In genomic region chr6:24493945-24494725, GRCh38 we compare ENCODE assay signal across 8 cellular contexts. TPM values are rescaled to one million over a fixed set of nuclear protein-coding genes. Genes with fewer than 3 reads are reported as not detected.
DNase-seq lines count a peak whose midpoint lies in the region; ATAC-seq and TF ChIP-seq lines count a peak whose summit lies in the region.

No MANE protein-coding gene starts in this region.

- DNase-seq in HL-60 (ENCODE audit: low read depth in 1 of 2, low spot score in 1 of 2) (no peak), chondrocyte (ENCODE audit: low spot score) (no peak), hippocampal formation (lab: John Stamatoyannopoulos, UW) (no peak), KBM-7 (no peak), NCI-H524 (lab: John Stamatoyannopoulos, UW) (no peak)
- DNase-seq in stimulated activated CD4-positive, alpha-beta T cell treated with anti-CD3 and anti-CD28 coated beads, Interleukin-4, amount 100 ng/mL, for 4 hours: no peak

- in situ Hi-C loops in KBM-7 (cut with MboI; ENCODE audit: low pct_unique_long_range_greater_than_20kb, low sequenced_read_pairs): no loop called here

- H3K27me3 ChIP-seq in HL-60 (ENCODE audit: insufficient read depth, poor library complexity, severe bottlenecking): peaks cover 7% of the 10 kb centered on the region

- peak overlapping the region; percentile 75 for H3K4me3 Mint-ChIP-seq in chondrocyte (ENCODE audit: unreplicated experiment)
- H3K4me3 Mint-ChIP-seq in nephron: peak overlapping the region; percentile 81 to 86 (median 84)

- H3K36me3 Mint-ChIP-seq in chondrocyte (ENCODE audit: low read depth) (peaks cover 8% of the 10 kb centered on the region), nephron (ENCODE audit: low read depth) (peaks cover 27% of the 10 kb centered on the region)

- peaks cover 11% of the 10 kb centered on the region for H3K4me1 Mint-ChIP-seq in chondrocyte (ENCODE audit: low read depth)
- peaks cover 33% of the 10 kb centered on the region for H3K4me1 Mint-ChIP-seq in nephron

- TF ChIP-seq CTCF in HL-60 (IDR thresholded peaks at IDR 0.05; ENCODE audit: insufficient read depth, low read length) (no peak), chondrocyte (IDR thresholded peaks at IDR 0.05) (no peak), nephron (IDR thresholded peaks at IDR 0.05; ENCODE audit: unreplicated experiment in 3 of 3) (no peak)

- H3K4me3 ChIP-seq in HL-60 (replicated peaks; ENCODE audit: insufficient read depth, low read length): peak overlapping the region; percentile 57

- H3K9me3 Mint-ChIP-seq in chondrocyte (ENCODE audit: low read depth): no peaks in the 10 kb centered on the region
- H3K9me3 Mint-ChIP-seq in nephron: no peaks in the 10 kb centered on the region

- H3K27ac ChIP-seq in HL-60 (replicated peaks): no peak overlapping the region

- H3K27me3 Mint-ChIP-seq in chondrocyte (ENCODE audit: low read depth): no peaks in the 10 kb centered on the region
- H3K27me3 Mint-ChIP-seq in nephron (ENCODE audit: low read depth): peaks cover 7% of the 10 kb centered on the region

- ATAC-seq in GM19035 (IDR thresholded peaks at IDR 0.05; ENCODE audit: unreplicated experiment): peak; percentile 8

- H3K27ac Mint-ChIP-seq in chondrocyte (ENCODE audit: unreplicated experiment) (peak overlapping the region; percentile 17), nephron (peak overlapping the region in 2 of 3 experiments; percentile 77 to 82)

RNA-seq across cellular contexts. Expression of gene ALDH5A1, which starts 0.6 kb away (rescaled TPM):
- total RNA-seq in chondrocyte: 7.2 to 7.4 TPM (median 7.4 TPM) in 3 replicates

RNA-seq across cellular contexts. Expression of gene GPLD1, which starts 4.8 kb away (rescaled TPM):
- 4.2 to 4.4 TPM (median 4.2 TPM) in 3 replicates for total RNA-seq in chondrocyte
